8 cellular contexts compared by ENCODE assay signal in genomic region chr19:18379803-18380747, GRCh38. TPM values are rescaled to one million over a fixed set of nuclear protein-coding genes. Genes with fewer than 3 reads are reported as not detected.
DNase-seq lines count a peak whose midpoint lies in the region; ATAC-seq and TF ChIP-seq lines count a peak whose summit lies in the region.

No MANE protein-coding gene starts in this region.

- TF ChIP-seq EP300 in stomach (IDR thresholded peaks at IDR 0.05), result no peak

- H3K4me1 Mint-ChIP-seq in HFFc6 (ENCODE audit: low read depth), result peaks cover 31% of the 10 kb centered on the region

- H3K4me3 Mint-ChIP-seq in HFFc6, result peak overlapping the region; percentile 57; the same call in 1 of the 2 replicates

- DNase-seq in HFFc6 (peak; percentile 88), left ventricle myocardium inferior (peak; percentile 86), stomach (peak; percentile 90), NCI-H187 (lab: John Stamatoyannopoulos, UW) (no peak)

- H3K9me3 ChIP-seq in left ventricle myocardium inferior (replicated peaks) (no peaks in the 10 kb centered on the region), stomach (no peaks in the 10 kb centered on the region)

- H3K36me3 ChIP-seq in left ventricle myocardium inferior (no peaks in the 10 kb centered on the region), stomach (no peaks in the 10 kb centered on the region)

- no peaks in the 10 kb centered on the region for H3K9me3 Mint-ChIP-seq in HFFc6

- H3K27ac Mint-ChIP-seq in HFFc6, result peak overlapping the region; percentile 85

- H3K36me3 Mint-ChIP-seq in HFFc6 (ENCODE audit: low read depth), result no peaks in the 10 kb centered on the region

- no peak for TF ChIP-seq POLR2A in stomach (IDR thresholded peaks at IDR 0.05)

- TF ChIP-seq CTCF in HFFc6 (IDR thresholded peaks at IDR 0.05), result no peak
- TF ChIP-seq CTCF in left ventricle myocardium inferior (IDR thresholded peaks at IDR 0.05; ENCODE audit: borderline replicate concordance), result no peak
- TF ChIP-seq CTCF in stomach (IDR thresholded peaks at IDR 0.05), result no peak

- peaks cover 3% of the 10 kb centered on the region for H3K27me3 Mint-ChIP-seq in HFFc6 (ENCODE audit: insufficient read depth)

- no peak overlapping the region for H3K4me3 ChIP-seq in left ventricle myocardium inferior
- no peak overlapping the region for H3K4me3 ChIP-seq in stomach

- intact Hi-C loops in left ventricle myocardium inferior (cut with micrococcal nuclease), result no loop called here
- intact Hi-C loops in stomach (cut with DNase I; ENCODE audit: low total_unique reads), result no loop called here

- H3K4me1 ChIP-seq in left ventricle myocardium inferior (peaks cover 20% of the 10 kb centered on the region), stomach (peaks cover 22 to 81% (median 45%) of the 10 kb centered on the region in 4 donors)

- ATAC-seq in SK-N-SH treated with all-trans-retinoic acid at 6 μM for 48 hours (peak; percentile 65), GM19463 (IDR thresholded peaks at IDR 0.05; ENCODE audit: unreplicated experiment) (no peak), HG03457 (IDR thresholded peaks at IDR 0.05; ENCODE audit: unreplicated experiment) (no peak), GM21737 (IDR thresholded peaks at IDR 0.05; ENCODE audit: unreplicated experiment) (no peak)

- 26 to 38% (median 31%) methylated on average over 16 to 22 of the region's 22 CpGs for WGBS in stomach, 5 donors

- peak overlapping the region; percentile 75 for H3K27ac ChIP-seq in left ventricle myocardium inferior (replicated peaks)
- peak overlapping the region; percentile 73 to 88 (median 86) for H3K27ac ChIP-seq in stomach

- H3K27me3 ChIP-seq in left ventricle myocardium inferior (ENCODE audit: low read depth) (peaks cover 2% of the 10 kb centered on the region), stomach (peaks cover 0 to 11% (median 0%) of the 10 kb centered on the region in 3 donors)

TF ChIP-seq in SK-N-SH treated with all-trans-retinoic acid at 6 μM for 48 hours, 23 proteins besides CTCF, POLR2A, EP300 and RAD21:
- TF ChIP-seq SNAI2 (CRISPR knock-in tag; IDR thresholded peaks at IDR 0.05) (0 out of 2 replicates have a peak, but pooled peaks have one; percentile 58), TSHZ2 (CRISPR knock-in tag; IDR thresholded peaks at IDR 0.05) (no peak)

RNA-seq across cellular contexts. Expression of gene GDF15, which starts 5.9 kb away (rescaled TPM):
- total RNA-seq in HFFc6 (2021; fragmentation: NEBNext Ultra II Directional; extraction: Animal tissue kit (Norgen Biotek cat#: 25700)), result 10 to 100 TPM; 21.3 to 36.9 (median 24.9) TPM
- total RNA-seq in left ventricle myocardium inferior (0.33 TPM), stomach (100 to 1,000 TPM in 1 of 5 donors, 10 to 100 TPM in 4; 17.3 to 102 (median 46.9) TPM)
- 100 to 1,000 TPM in 1 of 3 donors, 10 to 100 TPM in 2; 14.2 to 134 (median 44.5) TPM for polyA plus RNA-seq in stomach

RNA-seq across cellular contexts. Expression of gene LRRC25, which starts 17.3 kb away (rescaled TPM):
- total RNA-seq in HFFc6 (2021; fragmentation: NEBNext Ultra II Directional; extraction: Animal tissue kit (Norgen Biotek cat#: 25700)), result not detected
- 2.4 TPM for total RNA-seq in left ventricle myocardium inferior
- 10 to 100 TPM in 1 of 5 donors, 1 to 10 TPM in 2, not detected in 2; 2.9 to 11.2 (median 7.2) TPM for total RNA-seq in stomach
- polyA plus RNA-seq in stomach, result 1 to 10 TPM in 2 of 3 donors, under 1 TPM in 1; 0.98 to 2.4 (median 1.7) TPM

RNA-seq across cellular contexts. Expression of gene SSBP4, which starts 39.1 kb away (rescaled TPM):
- 10 to 100 TPM; 76.4 to 84.3 (median 80.4) TPM for total RNA-seq in HFFc6 (2021; fragmentation: NEBNext Ultra II Directional; extraction: Animal tissue kit (Norgen Biotek cat#: 25700))
- total RNA-seq in left ventricle myocardium inferior, result 30.8 TPM
- total RNA-seq in stomach, result 100 to 1,000 TPM in 1 of 5 donors, 10 to 100 TPM in 4; 22.8 to 253 (median 39.7) TPM
- 10 to 100 TPM; 49.9 to 77.6 (median 54.4) TPM for polyA plus RNA-seq in stomach

RNA-seq across cellular contexts. Expression of gene PGPEP1, which starts 39.7 kb away (rescaled TPM):
- 10 to 100 TPM; 30.5 to 54.1 (median 32.4) TPM for total RNA-seq in HFFc6 (2021; fragmentation: NEBNext Ultra II Directional; extraction: Animal tissue kit (Norgen Biotek cat#: 25700))
- 38.8 TPM for total RNA-seq in left ventricle myocardium inferior
- 10 to 100 TPM in 4 of 5 donors, 1 to 10 TPM in 1; 8.0 to 58.9 (median 22.9) TPM for total RNA-seq in stomach
- 10 to 100 TPM in 2 of 3 donors, 1 to 10 TPM in 1; 8.4 to 40.0 (median 31.8) TPM for polyA plus RNA-seq in stomach

RNA-seq across cellular contexts. Expression of gene LSM4, which starts 57.2 kb away (rescaled TPM):
- 100 to 1,000 TPM; 175 to 217 (median 202) TPM for total RNA-seq in HFFc6 (2021; fragmentation: NEBNext Ultra II Directional; extraction: Animal tissue kit (Norgen Biotek cat#: 25700))
- total RNA-seq in left ventricle myocardium inferior, result 94.8 TPM
- 100 to 1,000 TPM in 2 of 5 donors, 10 to 100 TPM in 3; 24.1 to 185 (median 98.6) TPM for total RNA-seq in stomach
- polyA plus RNA-seq in stomach, result 100 to 1,000 TPM; 114 to 181 (median 173) TPM

Comparison
In these comparisons a context has a peak if more than half of its experiments do, and no peak if none do; other contexts are left out.
1. DNase-seq: peak in HFFc6 (single experiment), left ventricle myocardium inferior (single experiment) and stomach (single experiment); none in NCI-H187 (0 of 2).
2. RNA of gene GDF15, which starts 5.9 kb away (total RNA-seq): 17.3 to 102 TPM in stomach and 21.3 to 36.9 TPM in HFFc6; 0.33 TPM in left ventricle myocardium inferior (single experiment); every median in the first group is over 10 times any median in the second.